In genomic region chr7:2505401-2505800, GRCh38 we compare ENCODE assay signal across 24 cellular contexts. TPM values are rescaled to one million over a fixed set of nuclear protein-coding genes. Genes with fewer than 3 reads are reported as not detected.
DNase-seq lines count a peak whose midpoint lies in the region; ATAC-seq, FAIRE-seq and TF ChIP-seq lines count a peak whose summit lies in the region.
"Had no signal": no experiment of that assay in that cellular context is flagged by ENCODE, and none has a peak within 500 bp of the region (broad histone marks: within the 10 kb centered on the region; RNA-seq: fewer than 3 reads in every experiment).

No MANE protein-coding gene starts in this region.

- no peak overlapping the region for H3K56ac ChIP-seq in H1 (replicated peaks; ENCODE audit: insufficient read length, low read depth, low read length)

- POLR2A ChIA-PET in H1 (lab: Charles Lee; ENCODE audit: partially characterized antibody), result no interaction called here

- in situ Hi-C loops in G401 (cut with HindIII; ENCODE audit: low sequenced_read_pairs), result no loop called here

- no peak overlapping the region; the same call in 1 of the 2 replicates for H3K18ac ChIP-seq in H1 (ENCODE audit: extremely low read depth, low read length)

- DNase-seq in G401 (ENCODE audit: low spot score), result peak; percentile 63
- no peak for DNase-seq in H1 (ENCODE audit: low read depth in 1 of 2, low spot score in 2 of 2)
- peak; percentile 73 for DNase-seq in prostate gland (ENCODE audit: low spot score)
- DNase-seq in D721Med (ENCODE audit: insufficient read length, low spot score), result no peak
- no peak for DNase-seq in GM19240 (ENCODE audit: insufficient read length, low spot score)
- DNase-seq: BE2C, Calu3, DMS 273 treated with DMSO at 0.1 percent for 48 hours, DMS53, DND-41, EL, HFFc6 had no signal

- 0 out of 2 replicates have a peak overlapping the region, but pooled peaks have one; percentile 32 for H2BK20ac ChIP-seq in H1 (ENCODE audit: low read length)

- peak overlapping the region; percentile 13; the same call in 1 of the 2 replicates for H2AK5ac ChIP-seq in H1 (ENCODE audit: low read depth, low read length)

- H3K4ac ChIP-seq in H1 (replicated peaks; ENCODE audit: insufficient read length, low read depth, low read length), result no peak overlapping the region

- H3K9me3 ChIP-seq in H1 (ENCODE audit: insufficient read depth in 2 of 2, low read depth in 1 of 2, low read length in 1 of 2), result no peaks in the 10 kb centered on the region
- H3K9me3 ChIP-seq in prostate gland, result no peaks in the 10 kb centered on the region
- H3K9me3 ChIP-seq: BE2C had no signal

- H2BK5ac ChIP-seq in H1 (ENCODE audit: low read depth, low read length), result no peak overlapping the region

- no peak for TF ChIP-seq POLR2A in H1 (IDR thresholded peaks at IDR 0.05; ENCODE audit: control extremely low read depth in 1 of 2, low read depth in 2 of 2, low read length in 2 of 2)
- no peak for TF ChIP-seq POLR2A in prostate gland (IDR thresholded peaks at IDR 0.05)

- no peaks in the 10 kb centered on the region for H3K27me3 ChIP-seq in H1 (replicated peaks in 1 of 4; ENCODE audit: control insufficient read depth in 3 of 4, extremely low read depth in 1 of 4, insufficient read depth in 3 of 4, low read length in 3 of 4)
- no peaks in the 10 kb centered on the region for H3K27me3 ChIP-seq in prostate gland (replicated peaks; ENCODE audit: insufficient read depth)
- H3K27me3 ChIP-seq: BE2C had no signal

- TF ChIP-seq RAD21 in H1 (IDR thresholded peaks at IDR 0.05 in 1 of 2, conservative IDR thresholded peaks at IDR 0.05 in 1 of 2; ENCODE audit: low read depth in 2 of 2, low read length in 2 of 2), result no peak

- no peaks in the 10 kb centered on the region for H4K20me1 ChIP-seq in H1 (replicated peaks in 1 of 2; ENCODE audit: control insufficient read depth in 1 of 2, insufficient read depth in 2 of 2, low read length in 2 of 2)

- ATAC-seq in HG03457 (IDR thresholded peaks at IDR 0.05; ENCODE audit: unreplicated experiment), result no peak
- ATAC-seq: GM23338 had no signal

- no peak overlapping the region for H3K23ac ChIP-seq in H1 (ENCODE audit: insufficient read length)

- no peak for TF ChIP-seq EP300 in H1 (IDR thresholded peaks at IDR 0.05; ENCODE audit: borderline replicate concordance in 1 of 2, low read depth in 2 of 2, low read length in 2 of 2)

- H4K91ac ChIP-seq in H1 (replicated peaks; ENCODE audit: insufficient read length, low read length), result no peak overlapping the region

- no peak overlapping the region; the same call in 1 of the 2 replicates for H4K8ac ChIP-seq in H1 (ENCODE audit: extremely low read depth, insufficient read depth, low read length)

- intact Hi-C loops in prostate gland (cut with DNase I), result no loop called here

- H3K23me2 ChIP-seq in H1 (ENCODE audit: low read depth, low read length), result no peaks in the 10 kb centered on the region

- no peaks in the 10 kb centered on the region for H3K36me3 ChIP-seq in H1 (ENCODE audit: control insufficient read depth in 2 of 4, insufficient read depth in 4 of 4, low read length in 3 of 4)
- H3K36me3 ChIP-seq in prostate gland, result no peaks in the 10 kb centered on the region
- H3K36me3 ChIP-seq: BE2C had no signal

- H4K5ac ChIP-seq in H1 (ENCODE audit: insufficient read length, low read depth, low read length), result no peak overlapping the region

- FAIRE-seq in H1 (lab: Jason Lieb, UNC), result no peak
- no peak for FAIRE-seq in D721Med (lab: Jason Lieb, UNC)
- FAIRE-seq: G401.6, GM12891, GM19239 had no signal

- no peak overlapping the region for H3K14ac ChIP-seq in H1 (ENCODE audit: insufficient read length)

- no peaks in the 10 kb centered on the region for H3K79me1 ChIP-seq in H1 (ENCODE audit: low read depth, low read length)

- CTCF ChIA-PET in H1 (lab: Charles Lee; ENCODE audit: partially characterized antibody), result interaction anchor here (1.3 kb wide), 1 partner anchor 27 kb away, joined by 3 read pairs; no protein-coding TSS in a partner anchor

- no peak overlapping the region for H2BK120ac ChIP-seq in H1 (replicated peaks; ENCODE audit: low read depth, low read length)

- TF ChIP-seq CTCF in H1 (IDR thresholded peaks at IDR 0.05; ENCODE audit: control extremely low read depth in 1 of 3, insufficient read depth in 1 of 3, low read depth in 1 of 3, low read length in 3 of 3), result no peak
- peak in 1 of 4 experiments; percentile 10 for TF ChIP-seq CTCF in prostate gland (IDR thresholded peaks at IDR 0.05)
- TF ChIP-seq CTCF in D721Med (IDR thresholded peaks at IDR 0.05; ENCODE audit: insufficient read depth, missing control alignments), result no peak

- peak overlapping the region; percentile 18; the same call in 1 of the 2 replicates for H2BK15ac ChIP-seq in H1 (ENCODE audit: low read length)

- no peak overlapping the region for H3K4me2 ChIP-seq in H1 (ENCODE audit: insufficient read depth in 1 of 2, low read depth in 2 of 2, low read length in 2 of 2)
- H3K4me2 ChIP-seq: GM23338, KMS-11 had no signal

- no peaks in the 10 kb centered on the region for H3K79me2 ChIP-seq in H1 (ENCODE audit: control insufficient read depth in 1 of 2, insufficient read depth in 2 of 2, low read length in 2 of 2)

- peak overlapping the region; percentile 39; the same call in 1 of the 2 replicates for H2BK12ac ChIP-seq in H1 (ENCODE audit: low read depth, low read length)

- WGBS in H1 (ENCODE audit: extremely low coverage in 1 of 2, insufficient coverage in 1 of 2, insufficient read length in 1 of 2, insufficient replicate concordance in 2 of 2, low coverage in 1 of 2, low lambda C conversion rate in 2 of 2, missing lambda C conversion rate in 1 of 2), 2 experiments, result 96% methylated on average over 14 of the region's 14 CpGs; no CpG with 5 or more reads in 1 of the 2 experiments
- 65% methylated on average over 14 of the region's 14 CpGs for WGBS in prostate gland

- H3K9ac ChIP-seq in H1 (replicated peaks in 1 of 4; ENCODE audit: extremely low read depth in 1 of 4, low read depth in 3 of 4, low read length in 3 of 4), result no peak overlapping the region
- H3K9ac ChIP-seq: KMS-11 had no signal

- H3K4me3 ChIP-seq in H1 (ENCODE audit: extremely low read depth in 1 of 4, insufficient read depth in 2 of 4, low read depth in 3 of 4, low read length in 4 of 4) (no peak overlapping the region), prostate gland (no peak overlapping the region)
- H3K4me3 ChIP-seq: GM23338 had no signal

- H3K27ac ChIP-seq in H1 (ENCODE audit: low read depth, low read length), result no peak overlapping the region
- H3K27ac ChIP-seq in prostate gland, result peak overlapping the region; percentile 17 to 30
- H3K27ac ChIP-seq: HL-60, KMS-11 had no signal

- H2AFZ ChIP-seq in H1 (ENCODE audit: low read length), result no peak overlapping the region
- H2AFZ ChIP-seq: GM23338 had no signal

- H3K4me1 ChIP-seq in H1 (replicated peaks in 1 of 4; ENCODE audit: control insufficient read depth in 3 of 4, insufficient read depth in 4 of 4, low read length in 3 of 4), result peaks cover 0 to 14% (median 4%) of the 10 kb centered on the region in 4 experiments; a peak in 5 of 7 replicates
- H3K4me1 ChIP-seq in prostate gland (replicated peaks), result peaks cover 18% of the 10 kb centered on the region

RNA-seq across cellular contexts. Expression of gene LFNG, which starts 14.2 kb away (rescaled TPM):
- 3.4 and 5.6 TPM in 2 replicates for total RNA-seq in G401 (2014; rRNA removed; shearing (Covaris generic))
- 28.9 and 31.6 TPM in 2 replicates for total RNA-seq in H1 (2021; fragmentation: NEBNext Ultra II Directional; extraction: Animal tissue kit (Norgen Biotek cat#: 25700))
- polyA plus RNA-seq in H1 (2011; rRNA removed), result 35.6 and 53.0 TPM in 2 replicates
- polyA plus RNA-seq in H1 (2011; cell fraction: cytosol; rRNA removed), result 34.6 TPM
- polyA plus RNA-seq in H1 (2011; cell fraction: nucleus; rRNA removed), result 59.9 TPM
- 25.2 to 37.3 TPM (median 35.0 TPM) in 4 replicates for polyA plus RNA-seq in H1 (2012, experiment 1 of 2)
- polyA plus RNA-seq in H1 (2012, experiment 2 of 2), result 31.6 TPM
- polyA plus RNA-seq in H1 (2013, experiment 1 of 2), result 26.6 TPM
- polyA plus RNA-seq in H1 (2013, experiment 2 of 2), result 29.4 TPM
- 15.4 and 17.4 TPM in 2 replicates for polyA minus RNA-seq in H1 (2011; rRNA and poly(A)+ RNA removed)
- 36.6 TPM for polyA minus RNA-seq in H1 (2011; cell fraction: cytosol; rRNA and poly(A)+ RNA removed)
- polyA minus RNA-seq in H1 (2011; cell fraction: nucleus; rRNA and poly(A)+ RNA removed), result 37.5 TPM
- 10 to 100 TPM; 45.6 to 51.7 TPM for total RNA-seq in prostate gland

RNA-seq across cellular contexts. Expression of gene GRIFIN, which starts 29.2 kb away (rescaled TPM):
- total RNA-seq in G401 (2014; rRNA removed; shearing (Covaris generic)), result not detected in 2 replicates
- total RNA-seq in H1 (2021; fragmentation: NEBNext Ultra II Directional; extraction: Animal tissue kit (Norgen Biotek cat#: 25700)), result not detected in 2 replicates
- not detected in 2 replicates for polyA plus RNA-seq in H1 (2011; rRNA removed)
- polyA plus RNA-seq in H1 (2011; cell fraction: cytosol; rRNA removed), result not detected
- not detected for polyA plus RNA-seq in H1 (2011; cell fraction: nucleus; rRNA removed)
- not detected in 4 replicates for polyA plus RNA-seq in H1 (2012, experiment 1 of 2)
- not detected for polyA plus RNA-seq in H1 (2012, experiment 2 of 2)
- not detected for polyA plus RNA-seq in H1 (2013, experiment 1 of 2)
- not detected for polyA plus RNA-seq in H1 (2013, experiment 2 of 2)
- not detected in 2 replicates for polyA minus RNA-seq in H1 (2011; rRNA and poly(A)+ RNA removed)
- polyA minus RNA-seq in H1 (2011; cell fraction: cytosol; rRNA and poly(A)+ RNA removed), result not detected
- not detected for polyA minus RNA-seq in H1 (2011; cell fraction: nucleus; rRNA and poly(A)+ RNA removed)
- total RNA-seq in prostate gland, result not detected
- total RNA-seq: A172; Calu3; CD4-positive, alpha-beta memory T cell; GM23338; H7; HFFc6; HT1080 had no signal
- polyA plus RNA-seq: CD14-positive monocyte; CD4-positive, alpha-beta memory T cell; GM23338 had no signal

RNA-seq across cellular contexts. Expression of gene BRAT1, which starts 49.9 kb away (rescaled TPM):
- 87.3 and 104 TPM in 2 replicates for total RNA-seq in G401 (2014; rRNA removed; shearing (Covaris generic))
- total RNA-seq in H1 (2021; fragmentation: NEBNext Ultra II Directional; extraction: Animal tissue kit (Norgen Biotek cat#: 25700)), result 42.3 and 45.2 TPM in 2 replicates
- polyA plus RNA-seq in H1 (2011; rRNA removed), result 36.8 and 60.5 TPM in 2 replicates
- 40.8 TPM for polyA plus RNA-seq in H1 (2011; cell fraction: cytosol; rRNA removed)
- polyA plus RNA-seq in H1 (2011; cell fraction: nucleus; rRNA removed), result 163 TPM
- polyA plus RNA-seq in H1 (2012, experiment 1 of 2), result 30.5 to 38.9 TPM (median 37.6 TPM) in 4 replicates
- 34.5 TPM for polyA plus RNA-seq in H1 (2012, experiment 2 of 2)
- 25.6 TPM for polyA plus RNA-seq in H1 (2013, experiment 1 of 2)
- polyA plus RNA-seq in H1 (2013, experiment 2 of 2), result 21.6 TPM
- 10.4 and 12.6 TPM in 2 replicates for polyA minus RNA-seq in H1 (2011; rRNA and poly(A)+ RNA removed)
- polyA minus RNA-seq in H1 (2011; cell fraction: cytosol; rRNA and poly(A)+ RNA removed), result 21.5 TPM
- polyA minus RNA-seq in H1 (2011; cell fraction: nucleus; rRNA and poly(A)+ RNA removed), result 25.1 TPM
- total RNA-seq in prostate gland, result 100 to 1,000 TPM in 1 of 2 donors, 10 to 100 TPM in 1; 83.9 to 113 TPM

RNA-seq across cellular contexts. Expression of gene IQCE, which starts 53.4 kb away (rescaled TPM):
- 21.6 and 32.9 TPM in 2 replicates for total RNA-seq in G401 (2014; rRNA removed; shearing (Covaris generic))
- 4.9 and 5.7 TPM in 2 replicates for total RNA-seq in H1 (2021; fragmentation: NEBNext Ultra II Directional; extraction: Animal tissue kit (Norgen Biotek cat#: 25700))
- 2.2 and 3.1 TPM in 2 replicates for polyA plus RNA-seq in H1 (2011; rRNA removed)
- polyA plus RNA-seq in H1 (2011; cell fraction: cytosol; rRNA removed), result 3.1 TPM
- 7.4 TPM for polyA plus RNA-seq in H1 (2011; cell fraction: nucleus; rRNA removed)
- polyA plus RNA-seq in H1 (2012, experiment 1 of 2), result 3.0 to 4.0 TPM (median 3.7 TPM) in 4 replicates
- 2.0 TPM for polyA plus RNA-seq in H1 (2012, experiment 2 of 2)
- 2.6 TPM for polyA plus RNA-seq in H1 (2013, experiment 1 of 2)
- polyA plus RNA-seq in H1 (2013, experiment 2 of 2), result 2.5 TPM
- polyA minus RNA-seq in H1 (2011; rRNA and poly(A)+ RNA removed), result 2.8 and 3.1 TPM in 2 replicates
- polyA minus RNA-seq in H1 (2011; cell fraction: cytosol; rRNA and poly(A)+ RNA removed), result 2.8 TPM
- polyA minus RNA-seq in H1 (2011; cell fraction: nucleus; rRNA and poly(A)+ RNA removed), result 6.4 TPM
- total RNA-seq in prostate gland, result 10 to 100 TPM; 20.2 to 41.9 TPM

Comparison
In these comparisons a context has a peak if more than half of its experiments do, and no peak if none do; other contexts are left out.
1. DNase-seq: peak in G401 (single experiment) and prostate gland (single experiment); none in H1 (0 of 2), D721Med (single experiment) and GM19240 (single experiment).